In the genomic region with DNA sequence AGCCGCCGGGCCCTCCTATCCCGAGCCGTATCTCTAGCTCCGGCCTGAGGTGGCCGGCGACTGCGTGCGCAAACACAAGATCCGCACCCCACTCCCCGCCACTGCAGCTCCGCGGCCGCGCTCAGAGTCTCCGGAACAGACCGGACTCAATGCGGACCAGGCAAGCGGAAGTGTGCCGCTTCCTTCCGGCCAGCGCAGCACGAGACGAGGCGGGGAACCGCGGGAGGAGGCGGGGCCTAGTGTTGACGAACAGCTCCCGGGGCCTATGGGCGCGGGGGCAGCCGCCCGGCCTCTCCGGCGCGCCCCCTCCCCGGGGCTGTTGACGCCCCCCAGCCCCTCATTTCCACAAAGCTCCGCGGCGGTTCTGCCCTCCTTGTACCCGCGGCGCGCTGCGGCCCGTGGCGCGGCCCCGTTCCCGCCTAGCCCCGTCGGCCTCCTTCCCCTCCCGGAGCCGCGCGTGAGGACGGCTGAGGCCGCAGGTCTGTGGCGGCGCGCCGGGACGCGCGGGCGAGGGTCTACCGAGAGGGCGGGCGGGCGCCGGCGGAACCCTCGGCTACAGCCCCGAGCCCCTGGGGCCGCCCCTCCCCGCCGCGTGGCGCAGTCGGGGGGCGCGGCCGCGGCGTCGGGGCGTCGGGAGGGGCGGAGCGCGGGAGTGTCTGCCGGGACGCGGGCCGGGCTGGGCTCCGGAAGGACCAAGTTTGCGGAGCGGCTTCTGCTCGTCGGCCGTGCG, we compare ENCODE assay signal across 1 cellular context.
A peak's percentile ranks its signal among the peaks of the same experiment; 100 is the strongest.
TF ChIP-seq lines count a peak whose summit lies in the region.

A gene with protein sequence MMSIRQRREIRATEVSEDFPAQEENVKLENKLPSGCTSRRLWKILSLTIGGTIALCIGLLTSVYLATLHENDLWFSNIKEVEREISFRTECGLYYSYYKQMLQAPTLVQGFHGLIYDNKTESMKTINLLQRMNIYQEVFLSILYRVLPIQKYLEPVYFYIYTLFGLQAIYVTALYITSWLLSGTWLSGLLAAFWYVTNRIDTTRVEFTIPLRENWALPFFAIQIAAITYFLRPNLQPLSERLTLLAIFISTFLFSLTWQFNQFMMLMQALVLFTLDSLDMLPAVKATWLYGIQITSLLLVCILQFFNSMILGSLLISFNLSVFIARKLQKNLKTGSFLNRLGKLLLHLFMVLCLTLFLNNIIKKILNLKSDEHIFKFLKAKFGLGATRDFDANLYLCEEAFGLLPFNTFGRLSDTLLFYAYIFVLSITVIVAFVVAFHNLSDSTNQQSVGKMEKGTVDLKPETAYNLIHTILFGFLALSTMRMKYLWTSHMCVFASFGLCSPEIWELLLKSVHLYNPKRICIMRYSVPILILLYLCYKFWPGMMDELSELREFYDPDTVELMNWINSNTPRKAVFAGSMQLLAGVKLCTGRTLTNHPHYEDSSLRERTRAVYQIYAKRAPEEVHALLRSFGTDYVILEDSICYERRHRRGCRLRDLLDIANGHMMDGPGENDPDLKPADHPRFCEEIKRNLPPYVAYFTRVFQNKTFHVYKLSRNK (plus strand): TSS at position 340 of the 730 bp plus-strand sequence. CDS start 2,484 bp downstream, outside the sequence.

TF ChIP-seq in HepG2, 621 proteins besides CTCF, POLR2A, EP300 and RAD21 (continued from another document and continues in another):
- TF ChIP-seq ZNF563 (CRISPR knock-in tag; IDR thresholded peaks at IDR 0.05) (0 out of 2 replicates have a peak, but pooled peaks have one; percentile 59), PAX8 (CRISPR knock-in tag; IDR thresholded peaks at IDR 0.05; ENCODE audit: borderline replicate concordance) (no peak), ZNF335 (CRISPR knock-in tag; IDR thresholded peaks at IDR 0.05) (no peak), JUND (CRISPR knock-in tag; IDR thresholded peaks at IDR 0.05) (0 out of 2 replicates have a peak, but pooled peaks have one; percentile 17), HIVEP1 (CRISPR knock-in tag; IDR thresholded peaks at IDR 0.05) (0 out of 2 replicates have a peak, but pooled peaks have one; percentile 84), ZNF12 (CRISPR knock-in tag; IDR thresholded peaks at IDR 0.05) (no peak), NFIB (CRISPR knock-in tag; IDR thresholded peaks at IDR 0.05; ENCODE audit: borderline replicate concordance) (no peak), FOXA1 (IDR thresholded peaks at IDR 0.05) (no peak), FOXA1 (CRISPR knock-in tag; IDR thresholded peaks at IDR 0.05) (peak; percentile 45), MATR3 (CRISPR knock-in tag; IDR thresholded peaks at IDR 0.05) (no peak), KDM1A (CRISPR knock-in tag; IDR thresholded peaks at IDR 0.05) (0 out of 2 replicates have a peak, but pooled peaks have one; percentile 21), ZNF780A (CRISPR knock-in tag; IDR thresholded peaks at IDR 0.05) (peak; percentile 77; the same call in 1 of the 2 replicates), RFXANK (CRISPR knock-in tag; IDR thresholded peaks at IDR 0.05) (no peak), RFXAP (CRISPR knock-in tag; IDR thresholded peaks at IDR 0.05; ENCODE audit: borderline replicate concordance) (no peak), KAT7 (CRISPR knock-in tag; IDR thresholded peaks at IDR 0.05; ENCODE audit: borderline replicate concordance) (no peak), NFYC (CRISPR knock-in tag; IDR thresholded peaks at IDR 0.05) (peak; percentile 85), ZNF160 (CRISPR knock-in tag; IDR thresholded peaks at IDR 0.05) (peak; percentile 34; the same call in 1 of the 2 replicates), SAP130 (CRISPR knock-in tag; IDR thresholded peaks at IDR 0.05; ENCODE audit: low read depth) (peak; percentile 91), ARNTL (CRISPR knock-in tag; IDR thresholded peaks at IDR 0.05) (0 out of 2 replicates have a peak, but pooled peaks have one; percentile 42), ZNF292 (CRISPR knock-in tag; IDR thresholded peaks at IDR 0.05; ENCODE audit: borderline replicate concordance, low read depth) (0 out of 2 replicates have a peak, but pooled peaks have one; percentile 66), ARNT2 (CRISPR knock-in tag; IDR thresholded peaks at IDR 0.05; ENCODE audit: low read depth) (peak; percentile 50), KLF16 (CRISPR knock-in tag; IDR thresholded peaks at IDR 0.05) (peak in 1 of 2 experiments; percentile 92; a peak in 2 of 4 replicates)
- TF ChIP-seq, protein P1, sequence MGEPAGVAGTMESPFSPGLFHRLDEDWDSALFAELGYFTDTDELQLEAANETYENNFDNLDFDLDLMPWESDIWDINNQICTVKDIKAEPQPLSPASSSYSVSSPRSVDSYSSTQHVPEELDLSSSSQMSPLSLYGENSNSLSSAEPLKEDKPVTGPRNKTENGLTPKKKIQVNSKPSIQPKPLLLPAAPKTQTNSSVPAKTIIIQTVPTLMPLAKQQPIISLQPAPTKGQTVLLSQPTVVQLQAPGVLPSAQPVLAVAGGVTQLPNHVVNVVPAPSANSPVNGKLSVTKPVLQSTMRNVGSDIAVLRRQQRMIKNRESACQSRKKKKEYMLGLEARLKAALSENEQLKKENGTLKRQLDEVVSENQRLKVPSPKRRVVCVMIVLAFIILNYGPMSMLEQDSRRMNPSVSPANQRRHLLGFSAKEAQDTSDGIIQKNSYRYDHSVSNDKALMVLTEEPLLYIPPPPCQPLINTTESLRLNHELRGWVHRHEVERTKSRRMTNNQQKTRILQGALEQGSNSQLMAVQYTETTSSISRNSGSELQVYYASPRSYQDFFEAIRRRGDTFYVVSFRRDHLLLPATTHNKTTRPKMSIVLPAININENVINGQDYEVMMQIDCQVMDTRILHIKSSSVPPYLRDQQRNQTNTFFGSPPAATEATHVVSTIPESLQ (CRISPR knock-in tag; conservative IDR thresholded peaks at IDR 0.05): no peak
- TF ChIP-seq, protein P2, sequence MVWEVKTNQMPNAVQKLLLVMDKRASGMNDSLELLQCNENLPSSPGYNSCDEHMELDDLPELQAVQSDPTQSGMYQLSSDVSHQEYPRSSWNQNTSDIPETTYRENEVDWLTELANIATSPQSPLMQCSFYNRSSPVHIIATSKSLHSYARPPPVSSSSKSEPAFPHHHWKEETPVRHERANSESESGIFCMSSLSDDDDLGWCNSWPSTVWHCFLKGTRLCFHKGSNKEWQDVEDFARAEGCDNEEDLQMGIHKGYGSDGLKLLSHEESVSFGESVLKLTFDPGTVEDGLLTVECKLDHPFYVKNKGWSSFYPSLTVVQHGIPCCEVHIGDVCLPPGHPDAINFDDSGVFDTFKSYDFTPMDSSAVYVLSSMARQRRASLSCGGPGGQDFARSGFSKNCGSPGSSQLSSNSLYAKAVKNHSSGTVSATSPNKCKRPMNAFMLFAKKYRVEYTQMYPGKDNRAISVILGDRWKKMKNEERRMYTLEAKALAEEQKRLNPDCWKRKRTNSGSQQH (CRISPR knock-in tag; IDR thresholded peaks at IDR 0.05; ENCODE audit: low read depth): peak; percentile 81
- TF ChIP-seq, protein P3, sequence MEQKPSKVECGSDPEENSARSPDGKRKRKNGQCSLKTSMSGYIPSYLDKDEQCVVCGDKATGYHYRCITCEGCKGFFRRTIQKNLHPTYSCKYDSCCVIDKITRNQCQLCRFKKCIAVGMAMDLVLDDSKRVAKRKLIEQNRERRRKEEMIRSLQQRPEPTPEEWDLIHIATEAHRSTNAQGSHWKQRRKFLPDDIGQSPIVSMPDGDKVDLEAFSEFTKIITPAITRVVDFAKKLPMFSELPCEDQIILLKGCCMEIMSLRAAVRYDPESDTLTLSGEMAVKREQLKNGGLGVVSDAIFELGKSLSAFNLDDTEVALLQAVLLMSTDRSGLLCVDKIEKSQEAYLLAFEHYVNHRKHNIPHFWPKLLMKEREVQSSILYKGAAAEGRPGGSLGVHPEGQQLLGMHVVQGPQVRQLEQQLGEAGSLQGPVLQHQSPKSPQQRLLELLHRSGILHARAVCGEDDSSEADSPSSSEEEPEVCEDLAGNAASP (CRISPR knock-in tag; IDR thresholded peaks at IDR 0.05; ENCODE audit: borderline replicate concordance): peak; percentile 66; the same call in 1 of the 2 replicates
- TF ChIP-seq, protein P4, sequence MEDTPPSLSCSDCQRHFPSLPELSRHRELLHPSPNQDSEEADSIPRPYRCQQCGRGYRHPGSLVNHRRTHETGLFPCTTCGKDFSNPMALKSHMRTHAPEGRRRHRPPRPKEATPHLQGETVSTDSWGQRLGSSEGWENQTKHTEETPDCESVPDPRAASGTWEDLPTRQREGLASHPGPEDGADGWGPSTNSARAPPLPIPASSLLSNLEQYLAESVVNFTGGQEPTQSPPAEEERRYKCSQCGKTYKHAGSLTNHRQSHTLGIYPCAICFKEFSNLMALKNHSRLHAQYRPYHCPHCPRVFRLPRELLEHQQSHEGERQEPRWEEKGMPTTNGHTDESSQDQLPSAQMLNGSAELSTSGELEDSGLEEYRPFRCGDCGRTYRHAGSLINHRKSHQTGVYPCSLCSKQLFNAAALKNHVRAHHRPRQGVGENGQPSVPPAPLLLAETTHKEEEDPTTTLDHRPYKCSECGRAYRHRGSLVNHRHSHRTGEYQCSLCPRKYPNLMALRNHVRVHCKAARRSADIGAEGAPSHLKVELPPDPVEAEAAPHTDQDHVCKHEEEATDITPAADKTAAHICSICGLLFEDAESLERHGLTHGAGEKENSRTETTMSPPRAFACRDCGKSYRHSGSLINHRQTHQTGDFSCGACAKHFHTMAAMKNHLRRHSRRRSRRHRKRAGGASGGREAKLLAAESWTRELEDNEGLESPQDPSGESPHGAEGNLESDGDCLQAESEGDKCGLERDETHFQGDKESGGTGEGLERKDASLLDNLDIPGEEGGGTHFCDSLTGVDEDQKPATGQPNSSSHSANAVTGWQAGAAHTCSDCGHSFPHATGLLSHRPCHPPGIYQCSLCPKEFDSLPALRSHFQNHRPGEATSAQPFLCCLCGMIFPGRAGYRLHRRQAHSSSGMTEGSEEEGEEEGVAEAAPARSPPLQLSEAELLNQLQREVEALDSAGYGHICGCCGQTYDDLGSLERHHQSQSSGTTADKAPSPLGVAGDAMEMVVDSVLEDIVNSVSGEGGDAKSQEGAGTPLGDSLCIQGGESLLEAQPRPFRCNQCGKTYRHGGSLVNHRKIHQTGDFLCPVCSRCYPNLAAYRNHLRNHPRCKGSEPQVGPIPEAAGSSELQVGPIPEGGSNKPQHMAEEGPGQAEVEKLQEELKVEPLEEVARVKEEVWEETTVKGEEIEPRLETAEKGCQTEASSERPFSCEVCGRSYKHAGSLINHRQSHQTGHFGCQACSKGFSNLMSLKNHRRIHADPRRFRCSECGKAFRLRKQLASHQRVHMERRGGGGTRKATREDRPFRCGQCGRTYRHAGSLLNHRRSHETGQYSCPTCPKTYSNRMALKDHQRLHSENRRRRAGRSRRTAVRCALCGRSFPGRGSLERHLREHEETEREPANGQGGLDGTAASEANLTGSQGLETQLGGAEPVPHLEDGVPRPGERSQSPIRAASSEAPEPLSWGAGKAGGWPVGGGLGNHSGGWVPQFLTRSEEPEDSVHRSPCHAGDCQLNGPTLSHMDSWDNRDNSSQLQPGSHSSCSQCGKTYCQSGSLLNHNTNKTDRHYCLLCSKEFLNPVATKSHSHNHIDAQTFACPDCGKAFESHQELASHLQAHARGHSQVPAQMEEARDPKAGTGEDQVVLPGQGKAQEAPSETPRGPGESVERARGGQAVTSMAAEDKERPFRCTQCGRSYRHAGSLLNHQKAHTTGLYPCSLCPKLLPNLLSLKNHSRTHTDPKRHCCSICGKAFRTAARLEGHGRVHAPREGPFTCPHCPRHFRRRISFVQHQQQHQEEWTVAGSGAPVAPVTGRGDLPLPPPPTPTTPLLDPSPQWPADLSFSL (CRISPR knock-in tag; IDR thresholded peaks at IDR 0.05): no peak
- TF ChIP-seq, protein P5, sequence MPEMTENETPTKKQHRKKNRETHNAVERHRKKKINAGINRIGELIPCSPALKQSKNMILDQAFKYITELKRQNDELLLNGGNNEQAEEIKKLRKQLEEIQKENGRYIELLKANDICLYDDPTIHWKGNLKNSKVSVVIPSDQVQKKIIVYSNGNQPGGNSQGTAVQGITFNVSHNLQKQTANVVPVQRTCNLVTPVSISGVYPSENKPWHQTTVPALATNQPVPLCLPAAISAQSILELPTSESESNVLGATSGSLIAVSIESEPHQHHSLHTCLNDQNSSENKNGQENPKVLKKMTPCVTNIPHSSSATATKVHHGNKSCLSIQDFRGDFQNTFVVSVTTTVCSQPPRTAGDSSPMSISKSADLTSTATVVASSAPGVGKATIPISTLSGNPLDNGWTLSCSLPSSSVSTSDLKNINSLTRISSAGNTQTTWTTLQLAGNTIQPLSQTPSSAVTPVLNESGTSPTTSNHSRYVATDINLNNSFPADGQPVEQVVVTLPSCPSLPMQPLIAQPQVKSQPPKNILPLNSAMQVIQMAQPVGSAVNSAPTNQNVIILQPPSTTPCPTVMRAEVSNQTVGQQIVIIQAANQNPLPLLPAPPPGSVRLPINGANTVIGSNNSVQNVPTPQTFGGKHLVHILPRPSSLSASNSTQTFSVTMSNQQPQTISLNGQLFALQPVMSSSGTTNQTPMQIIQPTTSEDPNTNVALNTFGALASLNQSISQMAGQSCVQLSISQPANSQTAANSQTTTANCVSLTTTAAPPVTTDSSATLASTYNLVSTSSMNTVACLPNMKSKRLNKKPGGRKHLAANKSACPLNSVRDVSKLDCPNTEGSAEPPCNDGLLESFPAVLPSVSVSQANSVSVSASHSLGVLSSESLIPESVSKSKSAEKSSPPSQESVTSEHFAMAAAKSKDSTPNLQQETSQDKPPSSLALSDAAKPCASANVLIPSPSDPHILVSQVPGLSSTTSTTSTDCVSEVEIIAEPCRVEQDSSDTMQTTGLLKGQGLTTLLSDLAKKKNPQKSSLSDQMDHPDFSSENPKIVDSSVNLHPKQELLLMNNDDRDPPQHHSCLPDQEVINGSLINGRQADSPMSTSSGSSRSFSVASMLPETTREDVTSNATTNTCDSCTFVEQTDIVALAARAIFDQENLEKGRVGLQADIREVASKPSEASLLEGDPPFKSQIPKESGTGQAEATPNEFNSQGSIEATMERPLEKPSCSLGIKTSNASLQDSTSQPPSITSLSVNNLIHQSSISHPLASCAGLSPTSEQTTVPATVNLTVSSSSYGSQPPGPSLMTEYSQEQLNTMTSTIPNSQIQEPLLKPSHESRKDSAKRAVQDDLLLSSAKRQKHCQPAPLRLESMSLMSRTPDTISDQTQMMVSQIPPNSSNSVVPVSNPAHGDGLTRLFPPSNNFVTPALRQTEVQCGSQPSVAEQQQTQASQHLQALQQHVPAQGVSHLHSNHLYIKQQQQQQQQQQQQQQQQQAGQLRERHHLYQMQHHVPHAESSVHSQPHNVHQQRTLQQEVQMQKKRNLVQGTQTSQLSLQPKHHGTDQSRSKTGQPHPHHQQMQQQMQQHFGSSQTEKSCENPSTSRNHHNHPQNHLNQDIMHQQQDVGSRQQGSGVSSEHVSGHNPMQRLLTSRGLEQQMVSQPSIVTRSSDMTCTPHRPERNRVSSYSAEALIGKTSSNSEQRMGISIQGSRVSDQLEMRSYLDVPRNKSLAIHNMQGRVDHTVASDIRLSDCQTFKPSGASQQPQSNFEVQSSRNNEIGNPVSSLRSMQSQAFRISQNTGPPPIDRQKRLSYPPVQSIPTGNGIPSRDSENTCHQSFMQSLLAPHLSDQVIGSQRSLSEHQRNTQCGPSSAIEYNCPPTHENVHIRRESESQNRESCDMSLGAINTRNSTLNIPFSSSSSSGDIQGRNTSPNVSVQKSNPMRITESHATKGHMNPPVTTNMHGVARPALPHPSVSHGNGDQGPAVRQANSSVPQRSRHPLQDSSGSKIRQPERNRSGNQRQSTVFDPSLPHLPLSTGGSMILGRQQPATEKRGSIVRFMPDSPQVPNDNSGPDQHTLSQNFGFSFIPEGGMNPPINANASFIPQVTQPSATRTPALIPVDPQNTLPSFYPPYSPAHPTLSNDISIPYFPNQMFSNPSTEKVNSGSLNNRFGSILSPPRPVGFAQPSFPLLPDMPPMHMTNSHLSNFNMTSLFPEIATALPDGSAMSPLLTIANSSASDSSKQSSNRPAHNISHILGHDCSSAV (CRISPR knock-in tag; IDR thresholded peaks at IDR 0.05; ENCODE audit: borderline replicate concordance): no peak
